In the genomic region with DNA sequence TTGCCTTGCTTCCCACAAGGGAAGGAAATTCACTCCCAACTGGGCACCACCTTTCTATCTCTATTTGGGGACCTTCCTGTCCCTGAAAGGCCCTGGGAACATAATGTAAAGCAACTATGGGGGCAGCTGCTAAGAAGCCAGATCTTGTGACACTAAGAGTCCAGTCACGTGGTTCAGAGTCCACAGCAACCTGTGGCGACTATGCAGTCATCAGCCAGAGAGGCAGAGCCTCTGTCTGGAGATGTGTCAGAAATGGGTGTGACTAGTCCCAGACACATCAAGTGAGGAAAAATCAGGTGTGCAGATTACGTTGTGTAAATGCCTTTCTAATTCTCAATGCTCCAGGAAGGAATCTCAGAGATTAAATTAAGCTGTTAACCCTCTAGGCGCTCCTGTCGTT, we compare ENCODE assay signal across 8 cellular contexts. TPM values are rescaled to one million over a fixed set of nuclear protein-coding genes. Genes with fewer than 3 reads are reported as not detected.
A peak's percentile ranks its signal among the peaks of the same experiment; 100 is the strongest.
DNase-seq lines count a peak whose midpoint lies in the region; ATAC-seq and TF ChIP-seq lines count a peak whose summit lies in the region.

No MANE protein-coding gene starts in this region.

- peak overlapping the region; percentile 55 for H3K4me3 ChIP-seq in endodermal cell (ENCODE audit: low read length)

- H3K9me3 Mint-ChIP-seq in activated CD8-positive, alpha-beta memory T cell treated with anti-CD3 and anti-CD28 coated beads, Interleukin-2, amount 10 ng/mL, durations not matched to agents 7 days and 5 days (ENCODE audit: low read depth), result no peaks in the 10 kb centered on the region
- peaks cover 19% of the 10 kb centered on the region for H3K9me3 Mint-ChIP-seq in endodermal cell
- H3K9me3 Mint-ChIP-seq in stimulated activated naive B cell treated with anti-CD40 and anti-IgM and Interleukin-4, amounts not matched to agents 10 μg/mL and 1 μg/mL and 100 μg/mL, for 72 hours, result peaks cover 0 to 1% of the 10 kb centered on the region in 2 donors

- CTCF ChIA-PET in activated CD8-positive, alpha-beta memory T cell treated with anti-CD3 and anti-CD28 coated beads, Interleukin-2, amount 10 ng/mL, durations not matched to agents 7 days and 5 days (lab: Charles Lee), result interaction anchor here (0.8 to 8.8 kb wide), 33 partner anchors 8 to 222 kb away, joined by 3 to 145 read pairs (median 4); a partner anchor contains a TSS

- no peak for TF ChIP-seq CTCF in endodermal cell (conservative IDR thresholded peaks at IDR 0.05)

- peaks cover 10% of the 10 kb centered on the region for H3K36me3 Mint-ChIP-seq in activated CD8-positive, alpha-beta memory T cell treated with anti-CD3 and anti-CD28 coated beads, Interleukin-2, amount 10 ng/mL, durations not matched to agents 7 days and 5 days
- no peaks in the 10 kb centered on the region for H3K36me3 Mint-ChIP-seq in endodermal cell (ENCODE audit: low read depth)
- no peaks in the 10 kb centered on the region for H3K36me3 Mint-ChIP-seq in stimulated activated naive B cell treated with anti-CD40 and anti-IgM and Interleukin-4, amounts not matched to agents 10 μg/mL and 1 μg/mL and 100 μg/mL, for 72 hours

- DNase-seq in activated CD8-positive, alpha-beta memory T cell treated with anti-CD3 and anti-CD28 coated beads, Interleukin-2, amount 10 ng/mL, durations not matched to agents 7 days and 5 days, result peak; percentile 72
- no peak for DNase-seq in activated CD8-positive, alpha-beta memory T cell treated with anti-CD3 and anti-CD28 coated beads, Interleukin-2, amount 50 U/mL, for 48 hours
- peak; percentile 61 for DNase-seq in RPMI8226
- DNase-seq in endodermal cell, result peak; percentile 82
- no peak for DNase-seq in stimulated activated naive B cell treated with anti-CD40 and anti-IgM and Interleukin-4, amounts not matched to agents 10 μg/mL and 1 μg/mL and 100 μg/mL, for 72 hours
- DNase-seq in HuH-7.5 (ENCODE audit: low spot score), result no peak

- H3K9ac ChIP-seq in endodermal cell (ENCODE audit: extremely low read depth, low read length, poor library complexity, severe bottlenecking), result no peak overlapping the region

- H3K36me3 ChIP-seq in endodermal cell (ENCODE audit: control insufficient read depth, insufficient read depth, low read length), result no peaks in the 10 kb centered on the region

- peak overlapping the region; percentile 60 for H3K4me3 Mint-ChIP-seq in activated CD8-positive, alpha-beta memory T cell treated with anti-CD3 and anti-CD28 coated beads, Interleukin-2, amount 10 ng/mL, durations not matched to agents 7 days and 5 days
- peak overlapping the region; percentile 41 for H3K4me3 Mint-ChIP-seq in endodermal cell
- H3K4me3 Mint-ChIP-seq in stimulated activated naive B cell treated with anti-CD40 and anti-IgM and Interleukin-4, amounts not matched to agents 10 μg/mL and 1 μg/mL and 100 μg/mL, for 72 hours, result peak overlapping the region; percentile 44 to 47

- H3K4me1 ChIP-seq in endodermal cell (ENCODE audit: control insufficient read depth, insufficient read depth, low read length), result peaks cover 3% of the 10 kb centered on the region

- H3K27me3 Mint-ChIP-seq in activated CD8-positive, alpha-beta memory T cell treated with anti-CD3 and anti-CD28 coated beads, Interleukin-2, amount 10 ng/mL, durations not matched to agents 7 days and 5 days, result no peaks in the 10 kb centered on the region
- H3K27me3 Mint-ChIP-seq in endodermal cell (ENCODE audit: insufficient read depth), result peaks cover 86% of the 10 kb centered on the region
- H3K27me3 Mint-ChIP-seq in stimulated activated naive B cell treated with anti-CD40 and anti-IgM and Interleukin-4, amounts not matched to agents 10 μg/mL and 1 μg/mL and 100 μg/mL, for 72 hours, result peaks cover 9 to 14% of the 10 kb centered on the region in 2 donors

- WGBS in endodermal cell (ENCODE audit: insufficient coverage in 1 of 2, insufficient read length in 1 of 2), 2 experiments, result 15 to 18% methylated on average over 5 of the region's 5 CpGs

- H3K27ac ChIP-seq in endodermal cell (ENCODE audit: low read depth, low read length), result no peak overlapping the region

- H3K9me3 ChIP-seq in endodermal cell (ENCODE audit: control insufficient read depth, low read length), result peaks cover 18% of the 10 kb centered on the region

- H3K4me1 Mint-ChIP-seq in activated CD8-positive, alpha-beta memory T cell treated with anti-CD3 and anti-CD28 coated beads, Interleukin-2, amount 10 ng/mL, durations not matched to agents 7 days and 5 days, result peaks cover 77% of the 10 kb centered on the region
- peaks cover 10% of the 10 kb centered on the region for H3K4me1 Mint-ChIP-seq in endodermal cell
- H3K4me1 Mint-ChIP-seq in stimulated activated naive B cell treated with anti-CD40 and anti-IgM and Interleukin-4, amounts not matched to agents 10 μg/mL and 1 μg/mL and 100 μg/mL, for 72 hours, result peaks cover 31 to 44% of the 10 kb centered on the region in 2 donors

- H3K27me3 ChIP-seq in endodermal cell (ENCODE audit: control insufficient read depth, insufficient read depth, low read length, poor library complexity, severe bottlenecking), result peaks cover 35% of the 10 kb centered on the region

- peak overlapping the region; percentile 54 for H3K27ac Mint-ChIP-seq in activated CD8-positive, alpha-beta memory T cell treated with anti-CD3 and anti-CD28 coated beads, Interleukin-2, amount 10 ng/mL, durations not matched to agents 7 days and 5 days
- no peak overlapping the region for H3K27ac Mint-ChIP-seq in endodermal cell
- peak overlapping the region; percentile 2 for H3K27ac Mint-ChIP-seq in stimulated activated naive B cell treated with anti-CD40 and anti-IgM and Interleukin-4, amounts not matched to agents 10 μg/mL and 1 μg/mL and 100 μg/mL, for 72 hours

- peak; percentile 56 for ATAC-seq in activated CD8-positive, alpha-beta memory T cell treated with anti-CD3 and anti-CD28 coated beads, Interleukin-2, amount 10 ng/mL, durations not matched to agents 7 days and 5 days
- peak; percentile 48 to 56 for ATAC-seq in stimulated activated naive B cell treated with anti-CD40 and anti-IgM and Interleukin-4, amounts not matched to agents 10 μg/mL and 1 μg/mL and 100 μg/mL, for 72 hours (replicated peaks)
- ATAC-seq in GM21360 (IDR thresholded peaks at IDR 0.05; ENCODE audit: unreplicated experiment) (no peak), GM18873 (IDR thresholded peaks at IDR 0.05; ENCODE audit: low FRiP score, unreplicated experiment) (no peak)

RNA-seq across cellular contexts. Expression of a gene that starts 26.6 kb away (rescaled TPM):
- 10 to 100 TPM; 75.5 to 91.4 TPM for total RNA-seq in activated CD8-positive, alpha-beta memory T cell treated with anti-CD3 and anti-CD28 coated beads, Interleukin-2, amount 10 ng/mL, durations not matched to agents 7 days and 5 days
- under 1 TPM; 0.31 to 0.53 TPM for total RNA-seq in endodermal cell
- not detected for polyA plus RNA-seq in endodermal cell (2013, experiment 1 of 2)
- 0.66 TPM for polyA plus RNA-seq in endodermal cell (2013, experiment 2 of 2)

Comparison
In these comparisons a context has a peak if more than half of its experiments do, and no peak if none do; other contexts are left out.
1. DNase-seq: peak in activated CD8-positive, alpha-beta memory T cell treated with anti-CD3 and anti-CD28 coated beads, Interleukin-2, amount 10 ng/mL, durations not matched to agents 7 days and 5 days (single experiment), RPMI8226 (single experiment) and endodermal cell (single experiment); none in activated CD8-positive, alpha-beta memory T cell treated with anti-CD3 and anti-CD28 coated beads, Interleukin-2, amount 50 U/mL, for 48 hours (single experiment), stimulated activated naive B cell treated with anti-CD40 and anti-IgM and Interleukin-4, amounts not matched to agents 10 μg/mL and 1 μg/mL and 100 μg/mL, for 72 hours (single experiment) and HuH-7.5 (single experiment).
2. ATAC-seq: peak in activated CD8-positive, alpha-beta memory T cell treated with anti-CD3 and anti-CD28 coated beads, Interleukin-2, amount 10 ng/mL, durations not matched to agents 7 days and 5 days (single experiment) and stimulated activated naive B cell treated with anti-CD40 and anti-IgM and Interleukin-4, amounts not matched to agents 10 μg/mL and 1 μg/mL and 100 μg/mL, for 72 hours (2 of 2); none in GM21360 (single experiment) and GM18873 (single experiment).
3. RNA of a gene that starts 26.6 kb away (total RNA-seq): 75.5 to 91.4 TPM in activated CD8-positive, alpha-beta memory T cell treated with anti-CD3 and anti-CD28 coated beads, Interleukin-2, amount 10 ng/mL, durations not matched to agents 7 days and 5 days; 0.31 to 0.53 TPM in endodermal cell; every median in the first group is over 10 times any median in the second.
4. Peak in every context shown above with its lines, with median percentiles within 50 percentile points of each other: H3K4me3 Mint-ChIP-seq.